Comparison of ENCODE assay signal across 23 cellular contexts in genomic region chr2:240461471-240462072, GRCh38. TPM values are rescaled to one million over a fixed set of nuclear protein-coding genes. Genes with fewer than 3 reads are reported as not detected.
DNase-seq lines count a peak whose midpoint lies in the region; ATAC-seq, FAIRE-seq and TF ChIP-seq lines count a peak whose summit lies in the region.
"Had no signal": no experiment of that assay in that cellular context is flagged by ENCODE, and none has a peak within 500 bp of the region (broad histone marks: within the 10 kb centered on the region; RNA-seq: fewer than 3 reads in every experiment).

No MANE protein-coding gene starts in this region.

- intact Hi-C loops in activated CD4-positive, alpha-beta T cell treated with anti-CD3 and anti-CD28 coated beads for 36 hours (cut with DNase I, micrococcal nuclease), result no loop called here
- intact Hi-C loops in left ventricle myocardium superior (cut with micrococcal nuclease) (no loop called here), pancreas (cut with DNase I) (no loop called here), stomach (cut with DNase I; ENCODE audit: low total_unique reads) (no loop called here)

- POLR2A ChIA-PET in activated CD4-positive, alpha-beta T cell treated with anti-CD3 and anti-CD28 coated beads for 36 hours (lab: Charles Lee), result no interaction called here

- H3K27me3 ChIP-seq in pancreas (no peaks in the 10 kb centered on the region), stomach (peaks cover 0 to 11% (median 1%) of the 10 kb centered on the region in 3 donors)
- H3K27me3 ChIP-seq: upper lobe of left lung had no signal

- WGBS in pancreas, 2 donors, result 92 to 95% methylated on average over 17 of the region's 17 CpGs
- 91 to 96% (median 94%) methylated on average over 9 to 17 of the region's 17 CpGs for WGBS in stomach, 5 donors

- no peak for TF ChIP-seq EP300 in stomach (IDR thresholded peaks at IDR 0.05)

- no peaks in the 10 kb centered on the region for H3K4me1 Mint-ChIP-seq in activated CD4-positive, alpha-beta T cell treated with anti-CD3 and anti-CD28 coated beads for 36 hours
- H3K4me1 Mint-ChIP-seq in T-helper 17 cell, result no peaks in the 10 kb centered on the region
- H3K4me1 Mint-ChIP-seq: T-cell had no signal

- H3K27ac ChIP-seq in pancreas (no peak overlapping the region), stomach (no peak overlapping the region)
- H3K27ac ChIP-seq: KMS-11, upper lobe of left lung had no signal

- CTCF ChIA-PET in activated CD4-positive, alpha-beta T cell treated with anti-CD3 and anti-CD28 coated beads for 36 hours (lab: Charles Lee), result interaction anchor here (0.5 kb wide), 1 partner anchor 353 kb away, joined by 3 read pairs; no protein-coding TSS in a partner anchor

- no peaks in the 10 kb centered on the region for H3K9me3 ChIP-seq in T-helper 17 cell (ENCODE audit: control insufficient read depth, low read length, poor library complexity, severe bottlenecking)
- no peaks in the 10 kb centered on the region for H3K9me3 ChIP-seq in pancreas
- H3K9me3 ChIP-seq in stomach, result no peaks in the 10 kb centered on the region
- H3K9me3 ChIP-seq: upper lobe of left lung had no signal

- no peaks in the 10 kb centered on the region for H3K4me1 ChIP-seq in pancreas
- H3K4me1 ChIP-seq in stomach, result peaks cover 0 to 7% (median 6%) of the 10 kb centered on the region in 4 donors

- no peaks in the 10 kb centered on the region for H3K9me3 Mint-ChIP-seq in activated CD4-positive, alpha-beta T cell treated with anti-CD3 and anti-CD28 coated beads for 36 hours (ENCODE audit: low read depth)
- H3K9me3 Mint-ChIP-seq: activated CD4-positive, alpha-beta memory T cell treated with anti-CD3 and anti-CD28 coated beads for 36 hours; endodermal cell; H9; stimulated activated naive CD8-positive, alpha-beta T cell treated with anti-CD3 and anti-CD28 coated beads, Interleukin-15, Interleukin-2, amounts not matched to agents 100 ng/mL and 50 ng/mL, for 24 hours; T-cell had no signal

- no peaks in the 10 kb centered on the region for H3K27me3 Mint-ChIP-seq in activated CD4-positive, alpha-beta T cell treated with anti-CD3 and anti-CD28 coated beads for 36 hours
- H3K27me3 Mint-ChIP-seq in T-helper 17 cell, result no peaks in the 10 kb centered on the region
- H3K27me3 Mint-ChIP-seq: activated naive CD8-positive, alpha-beta T cell had no signal

- peak; percentile 1 for DNase-seq in activated CD4-positive, alpha-beta T cell treated with anti-CD3 and anti-CD28 coated beads for 36 hours
- no peak for DNase-seq in activated CD4-positive, alpha-beta T cell treated with anti-CD3 and anti-CD28 coated beads, Interleukin-2, amount 50 U/mL, for 4 hours
- DNase-seq in T-helper 17 cell (peak in 2 of 3 donors; percentile 6 to 8), left ventricle myocardium superior (peak; percentile 27), pancreas (peak in 4 of 6 donors; percentile 6 to 69 (median 30)), stomach (no peak), mucosa of gallbladder (ENCODE audit: low spot score) (no peak), H4 (ENCODE audit: low spot score) (no peak)
- DNase-seq: activated CD4-positive, alpha-beta memory T cell treated with anti-CD3 and anti-CD28 coated beads for 36 hours; COR-L47; DND-41; NCI-H187; NCI-H2227 treated with DMSO at 0.1 percent for 48 hours; OCI-M1; SIG-M5; stimulated activated CD4-positive, alpha-beta T cell treated with anti-CD3 and anti-CD28 coated beads, Interleukin-1b, Interleukin-23, amount 100 ng/mL, for 48 hours had no signal

- no peak for FAIRE-seq in pancreas (lab: Jason Lieb, UNC)

- no peak overlapping the region for H3K4me3 ChIP-seq in pancreas
- H3K4me3 ChIP-seq in stomach, result no peak overlapping the region
- H3K4me3 ChIP-seq: upper lobe of left lung had no signal

- TF ChIP-seq POLR2A in stomach (IDR thresholded peaks at IDR 0.05), result no peak

- no peak for TF ChIP-seq CTCF in pancreas (IDR thresholded peaks at IDR 0.05)
- no peak for TF ChIP-seq CTCF in stomach (IDR thresholded peaks at IDR 0.05)

- no peak overlapping the region for H3K27ac Mint-ChIP-seq in activated CD4-positive, alpha-beta T cell treated with anti-CD3 and anti-CD28 coated beads for 36 hours
- no peak overlapping the region for H3K27ac Mint-ChIP-seq in T-helper 17 cell
- H3K27ac Mint-ChIP-seq: activated CD4-positive, alpha-beta memory T cell treated with anti-CD3 and anti-CD28 coated beads for 36 hours; activated naive CD8-positive, alpha-beta T cell; endodermal cell; H9; stimulated activated naive CD8-positive, alpha-beta T cell treated with anti-CD3 and anti-CD28 coated beads, Interleukin-15, Interleukin-2, amounts not matched to agents 100 ng/mL and 50 ng/mL, for 24 hours; T-cell had no signal

- no peak for ATAC-seq in activated CD4-positive, alpha-beta T cell treated with anti-CD3 and anti-CD28 coated beads for 36 hours
- no peak for ATAC-seq in T-helper 17 cell
- ATAC-seq in left ventricle myocardium superior, result no peak
- ATAC-seq in pancreas, result no peak
- ATAC-seq: T-cell had no signal

- no peak overlapping the region for H3K4me3 Mint-ChIP-seq in activated CD4-positive, alpha-beta T cell treated with anti-CD3 and anti-CD28 coated beads for 36 hours
- H3K4me3 Mint-ChIP-seq in T-helper 17 cell, result no peak overlapping the region
- H3K4me3 Mint-ChIP-seq: activated CD4-positive, alpha-beta memory T cell treated with anti-CD3 and anti-CD28 coated beads for 36 hours; activated naive CD8-positive, alpha-beta T cell; endodermal cell; H9; stimulated activated naive CD8-positive, alpha-beta T cell treated with anti-CD3 and anti-CD28 coated beads, Interleukin-15, Interleukin-2, amounts not matched to agents 100 ng/mL and 50 ng/mL, for 24 hours; T-cell had no signal

- no peaks in the 10 kb centered on the region for H3K36me3 ChIP-seq in pancreas
- H3K36me3 ChIP-seq in stomach, result peaks cover 0 to 70% (median 47%) of the 10 kb centered on the region in 4 donors

- H3K36me3 Mint-ChIP-seq in activated CD4-positive, alpha-beta T cell treated with anti-CD3 and anti-CD28 coated beads for 36 hours (ENCODE audit: low read depth), result no peaks in the 10 kb centered on the region
- H3K36me3 Mint-ChIP-seq in T-helper 17 cell (ENCODE audit: low read depth), result no peaks in the 10 kb centered on the region
- H3K36me3 Mint-ChIP-seq: activated CD4-positive, alpha-beta memory T cell treated with anti-CD3 and anti-CD28 coated beads for 36 hours; activated naive CD8-positive, alpha-beta T cell; T-cell had no signal

RNA-seq across cellular contexts. Expression of gene GPC1, which starts 26.1 kb away (rescaled TPM):
- total RNA-seq in activated CD4-positive, alpha-beta T cell treated with anti-CD3 and anti-CD28 coated beads for 36 hours, result 1 to 10 TPM; 1.7 to 2.0 TPM
- total RNA-seq in T-helper 17 cell, result 1 to 10 TPM; 1.5 to 1.7 TPM
- 177 TPM for total RNA-seq in left ventricle myocardium superior
- 10 to 100 TPM; 11.7 to 37.6 (median 16.3) TPM for total RNA-seq in pancreas
- polyA plus RNA-seq in pancreas, result 10 to 100 TPM; 23.2 to 27.5 TPM
- 100 to 1,000 TPM in 1 of 5 donors, 10 to 100 TPM in 4; 11.7 to 117 (median 28.8) TPM for total RNA-seq in stomach
- 10 to 100 TPM in 2 of 3 donors, 1 to 10 TPM in 1; 6.3 to 40.1 (median 14.0) TPM for polyA plus RNA-seq in stomach
- 65.7 TPM for total RNA-seq in mucosa of gallbladder
- 17.9 and 25.7 TPM in 2 replicates for total RNA-seq in H4 (2014; rRNA removed; shearing (Covaris generic))

Comparison
In these comparisons a context has a peak if more than half of its experiments do, and no peak if none do; other contexts are left out.
1. DNase-seq: peak in activated CD4-positive, alpha-beta T cell treated with anti-CD3 and anti-CD28 coated beads for 36 hours (single experiment), T-helper 17 cell (2 of 3), left ventricle myocardium superior (single experiment) and pancreas (4 of 6); none in activated CD4-positive, alpha-beta T cell treated with anti-CD3 and anti-CD28 coated beads, Interleukin-2, amount 50 U/mL, for 4 hours (0 of 2), stomach (single experiment), mucosa of gallbladder (single experiment) and H4 (single experiment).